ENCODE assay signal across 13 cellular contexts in the genomic region with DNA sequence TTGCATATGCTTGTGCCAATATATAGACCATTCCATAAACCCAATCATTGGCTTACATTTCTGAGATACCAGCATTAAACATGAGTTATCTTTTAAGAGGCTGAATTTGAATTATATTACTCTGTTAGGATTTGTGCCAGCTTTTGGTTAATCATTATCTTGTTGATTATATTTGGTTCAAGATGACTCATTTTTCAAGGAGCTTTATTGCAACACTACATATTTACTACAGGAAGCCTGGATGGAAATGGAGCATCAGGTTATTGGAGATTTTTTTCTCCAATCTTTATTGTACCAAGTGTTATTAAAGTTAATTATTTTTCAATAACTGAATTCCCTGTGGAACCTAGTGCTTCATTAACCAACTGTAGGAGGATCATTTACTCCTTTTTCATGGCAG. TPM values are rescaled to one million over a fixed set of nuclear protein-coding genes. Genes with fewer than 3 reads are reported as not detected.
DNase-seq lines count a peak whose midpoint lies in the region; ATAC-seq, FAIRE-seq and TF ChIP-seq lines count a peak whose summit lies in the region.
"Had no signal": no experiment of that assay in that cellular context is flagged by ENCODE, and none has a peak within 500 bp of the region (broad histone marks: within the 10 kb centered on the region; RNA-seq: fewer than 3 reads in every experiment).

No MANE protein-coding gene starts in this region.

- H3K9me3 ChIP-seq in A549: no peaks in the 10 kb centered on the region
- H3K9me3 ChIP-seq in WERI-Rb-1 (ENCODE audit: severe bottlenecking): no peaks in the 10 kb centered on the region
- H3K9me3 ChIP-seq in Karpas-422 (ENCODE audit: low read length): no peaks in the 10 kb centered on the region

- no peaks in the 10 kb centered on the region for H3K36me3 ChIP-seq in WERI-Rb-1
- H3K36me3 ChIP-seq in Karpas-422 (ENCODE audit: insufficient read depth, low read length): 0 out of 2 replicates have a peak, but pooled peaks cover 5% of the 10 kb centered on the region

- H3K4me2 ChIP-seq in A549 (peak overlapping the region; percentile 77), Karpas-422 (ENCODE audit: low read depth, low read length, poor library complexity, severe bottlenecking) (no peak overlapping the region)

- 0 out of 5 replicates have a peak, but pooled peaks have one; percentile 1 to 25 for TF ChIP-seq RAD21 in A549 (conservative IDR thresholded peaks at IDR 0.05 in 1 of 2, IDR thresholded peaks at IDR 0.05 in 1 of 2)

- H3K4me3 ChIP-seq in A549 (no peak overlapping the region; the same call in 2 of the 3 replicates), WERI-Rb-1 (ENCODE audit: low read depth, low read length) (no peak overlapping the region), Karpas-422 (ENCODE audit: low read length) (no peak overlapping the region)

- H3K4me1 ChIP-seq in A549 (peaks cover 71% of the 10 kb centered on the region), Karpas-422 (ENCODE audit: low read length) (peaks cover 8% of the 10 kb centered on the region)

- no peak for TF ChIP-seq POLR2A in A549 (IDR thresholded peaks at IDR 0.05; ENCODE audit: low read length)

- DNase-seq in A549 (ENCODE audit: low read depth in 1 of 2, low spot score in 1 of 2): peak; percentile 45 to 78
- DNase-seq in H4 (ENCODE audit: low spot score): peak; percentile 11
- no peak for DNase-seq in WERI-Rb-1
- peak; percentile 57 for DNase-seq in glomerular visceral epithelial cell (ENCODE audit: extremely low spot score)
- DNase-seq in Karpas-422: no peak
- DNase-seq: activated effector memory CD4-positive, alpha-beta T cell treated with Interleukin-2 at 50 U/mL for 16 hours; cortex of kidney; naive B cell; SHP77 had no signal

- H3K27me3 ChIP-seq in WERI-Rb-1 (ENCODE audit: insufficient read depth, low read depth, severe bottlenecking): no peaks in the 10 kb centered on the region
- H3K27me3 ChIP-seq in Karpas-422 (ENCODE audit: low read length): no peaks in the 10 kb centered on the region

- H3K9me2 ChIP-seq in Karpas-422 (replicated peaks; ENCODE audit: insufficient read depth, low read length): 0 out of 2 replicates have a peak, but pooled peaks cover 3% of the 10 kb centered on the region

- TF ChIP-seq CTCF in A549 (IDR thresholded peaks at IDR 0.05): no peak
- no peak for TF ChIP-seq CTCF in WERI-Rb-1 (IDR thresholded peaks at IDR 0.05; ENCODE audit: low read depth, low read length)

- POLR2A ChIA-PET in A549 (lab: Yijun Ruan, JAX): interaction anchor here (1.0 kb wide), 1 partner anchor 27 kb away, joined by 6 read pairs; the partner anchor contains the start of gene EML4

- H3K9ac ChIP-seq in Karpas-422 (ENCODE audit: low read length): no peak overlapping the region

- peak; percentile 94 for FAIRE-seq in A549 (lab: Jason Lieb, UNC)

- peaks cover 8% of the 10 kb centered on the region; the same call in 1 of the 2 replicates for H4K20me1 ChIP-seq in Karpas-422 (ENCODE audit: insufficient read depth, low read depth, low read length)

- CTCF ChIA-PET in A549 (lab: Yijun Ruan, JAX): interaction anchor here (1.1 to 3.2 kb wide), 5 partner anchors 29 to 112 kb away, joined by 3 to 35 read pairs (median 4); no protein-coding TSS in a partner anchor

- H3K27ac ChIP-seq in A549: peak overlapping the region in 1 of 2 experiments; percentile 24; a peak in 1 of 6 replicates
- H3K27ac ChIP-seq in WERI-Rb-1: peak overlapping the region; percentile 100
- H3K27ac ChIP-seq in Karpas-422 (ENCODE audit: low read length): no peak overlapping the region
- H3K27ac ChIP-seq: HL-60 had no signal

- peaks cover 99% of the 10 kb centered on the region for H3K79me2 ChIP-seq in Karpas-422 (ENCODE audit: low read length)

- 0 out of 5 replicates have a peak, but pooled peaks of 1 of the 2 experiments have one; percentile 44 for TF ChIP-seq EP300 in A549 (IDR thresholded peaks at IDR 0.05)

- ATAC-seq in A549: peak in 1 of 2 experiments; percentile 20; a peak in 2 of 6 replicates
- ATAC-seq in HG03460 (IDR thresholded peaks at IDR 0.05; ENCODE audit: unreplicated experiment): no peak
- ATAC-seq in GM18870 (IDR thresholded peaks at IDR 0.05; ENCODE audit: unreplicated experiment): no peak
- ATAC-seq in GM21390 (IDR thresholded peaks at IDR 0.05; ENCODE audit: unreplicated experiment): no peak

- no peak overlapping the region for H2AFZ ChIP-seq in Karpas-422 (ENCODE audit: low read length)

TF ChIP-seq in A549, 52 proteins besides CTCF, POLR2A, EP300 and RAD21 (continues in another document):
- TF ChIP-seq CBX2 (IDR thresholded peaks at IDR 0.05; ENCODE audit: borderline replicate concordance, low read depth) (no peak), EHF (CRISPR knock-in tag; IDR thresholded peaks at IDR 0.05) (0 out of 2 replicates have a peak, but pooled peaks have one; percentile 35), ZNF302 (CRISPR knock-in tag; IDR thresholded peaks at IDR 0.05) (no peak), HOXA7 (CRISPR knock-in tag; IDR thresholded peaks at IDR 0.05) (no peak), ZSCAN20 (CRISPR knock-in tag; IDR thresholded peaks at IDR 0.05) (no peak), E2F6 (IDR thresholded peaks at IDR 0.05; ENCODE audit: borderline replicate concordance, low read depth) (no peak), ZFP36 (IDR thresholded peaks at IDR 0.05; ENCODE audit: borderline replicate concordance, partially characterized antibody) (no peak), JUNB (IDR thresholded peaks at IDR 0.05) (peak; percentile 91), MAFK (IDR thresholded peaks at IDR 0.05; ENCODE audit: partially characterized antibody) (no peak), ATOH8 (CRISPR knock-in tag; IDR thresholded peaks at IDR 0.05; ENCODE audit: low read depth) (no peak), FOSL2 (IDR thresholded peaks at IDR 0.05) (peak; percentile 96), FOSL2 (CRISPR knock-in tag; IDR thresholded peaks at IDR 0.05) (peak; percentile 99), KDM5A (IDR thresholded peaks at IDR 0.05) (no peak), GATA3 (IDR thresholded peaks at IDR 0.05; ENCODE audit: borderline replicate concordance) (peak; percentile 86), HDAC2 (IDR thresholded peaks at IDR 0.05) (no peak), JUN (IDR thresholded peaks at IDR 0.05) (peak in 1 of 2 experiments; percentile 70; a peak in 1 of 5 replicates), HEYL (CRISPR knock-in tag; IDR thresholded peaks at IDR 0.05) (no peak), CHD2 (IDR thresholded peaks at IDR 0.05; ENCODE audit: low read length, partially characterized antibody) (no peak), FOXS1 (CRISPR knock-in tag; IDR thresholded peaks at IDR 0.05) (no peak; the same call in 1 of the 2 replicates), PHF8 (IDR thresholded peaks at IDR 0.05; ENCODE audit: borderline replicate concordance, low read depth) (no peak), HES2 (IDR thresholded peaks at IDR 0.05) (no peak), TFCP2L1 (CRISPR knock-in tag; IDR thresholded peaks at IDR 0.05) (no peak), RNF2 (IDR thresholded peaks at IDR 0.05; ENCODE audit: borderline replicate concordance, low read depth) (no peak), KDM1A (IDR thresholded peaks at IDR 0.05; ENCODE audit: low read depth) (no peak), NFE2L2 (conservative IDR thresholded peaks at IDR 0.05; ENCODE audit: low read length) (no peak), CEBPB (IDR thresholded peaks at IDR 0.05) (peak; percentile 96 to 99), SMC3 (IDR thresholded peaks at IDR 0.05) (no peak; the same call in 2 of the 3 replicates), NPAS2 (CRISPR knock-in tag; IDR thresholded peaks at IDR 0.05; ENCODE audit: borderline replicate concordance) (no peak), HOXB13 (CRISPR knock-in tag; IDR thresholded peaks at IDR 0.05; ENCODE audit: low read depth) (no peak)
- TF ChIP-seq, protein P1, sequence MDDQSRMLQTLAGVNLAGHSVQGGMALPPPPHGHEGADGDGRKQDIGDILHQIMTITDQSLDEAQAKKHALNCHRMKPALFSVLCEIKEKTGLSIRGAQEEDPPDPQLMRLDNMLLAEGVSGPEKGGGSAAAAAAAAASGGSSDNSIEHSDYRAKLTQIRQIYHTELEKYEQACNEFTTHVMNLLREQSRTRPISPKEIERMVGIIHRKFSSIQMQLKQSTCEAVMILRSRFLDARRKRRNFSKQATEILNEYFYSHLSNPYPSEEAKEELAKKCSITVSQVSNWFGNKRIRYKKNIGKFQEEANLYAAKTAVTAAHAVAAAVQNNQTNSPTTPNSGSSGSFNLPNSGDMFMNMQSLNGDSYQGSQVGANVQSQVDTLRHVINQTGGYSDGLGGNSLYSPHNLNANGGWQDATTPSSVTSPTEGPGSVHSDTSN (IDR thresholded peaks at IDR 0.05): no peak

RNA-seq across cellular contexts. Expression of gene EML4, which starts 26.4 kb away (rescaled TPM):
- polyA plus RNA-seq in A549 (2011; rRNA removed) (115 and 130 TPM in 2 replicates), A549 (2017; fragmentation: RNase III; extraction: RNeasy Plus Mini Kit Qiagen cat#74134 plus additional on column Dnase treatment) (34.6 to 39.0 TPM (median 36.3 TPM) in 3 replicates)
- 23.2 and 24.9 TPM in 2 replicates for polyA plus RNA-seq in A549 (2012; cell fraction: cytosol; rRNA removed)
- polyA plus RNA-seq in A549 (2012; cell fraction: nucleus; rRNA removed): 20.9 and 29.1 TPM in 2 replicates
- polyA minus RNA-seq in A549 (2011; rRNA and poly(A)+ RNA removed): 88.9 and 93.5 TPM in 2 replicates
- total RNA-seq in H4 (2014; rRNA removed; shearing (Covaris generic)): 25.7 and 30.6 TPM in 2 replicates
- total RNA-seq in Karpas-422 (2014; rRNA removed; shearing (Covaris generic); ENCODE audit: low replicate concordance): 61.1 and 74.8 TPM in 2 replicates

Comparison
In these comparisons a context has a peak if more than half of its experiments do, and no peak if none do; other contexts are left out.
1. DNase-seq: peak in A549 (2 of 2), H4 (single experiment) and glomerular visceral epithelial cell (single experiment); none in WERI-Rb-1 (single experiment) and Karpas-422 (single experiment).